In the genomic region with DNA sequence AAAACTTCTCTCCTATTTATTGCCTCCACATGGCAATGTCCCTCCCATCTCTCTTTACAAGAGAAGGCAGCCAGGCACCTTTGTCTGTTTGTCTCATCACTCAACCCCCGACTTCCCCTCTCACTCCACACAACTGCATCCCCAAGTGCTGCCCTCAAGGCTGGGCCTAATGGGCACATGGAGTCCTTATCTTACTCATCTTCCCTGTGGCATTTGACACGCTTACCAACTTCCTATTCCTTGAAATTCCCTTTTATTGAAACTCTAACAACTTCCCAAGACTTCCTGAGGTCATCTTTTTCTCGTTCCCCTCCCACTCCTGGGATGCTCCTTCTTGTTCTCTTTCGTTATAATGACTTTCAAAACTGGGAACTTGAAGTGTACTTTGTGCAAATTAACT, we compare ENCODE assay signal across 18 cellular contexts.
"Had no signal": no experiment of that assay in that cellular context is flagged by ENCODE, and none has a peak within 500 bp of the region (broad histone marks: within the 10 kb centered on the region; RNA-seq: fewer than 3 reads in every experiment).

No MANE protein-coding gene starts in this region.

- H3K27ac ChIP-seq: foreskin keratinocyte, left ventricle myocardium inferior, sigmoid colon had no signal

- H3K4me3 Mint-ChIP-seq: activated B cell treated with CpG ODN at 0.5 μM for 24 hours; activated CD4-positive, alpha-beta T cell treated with anti-CD3 and anti-CD28 coated beads, Interleukin-2, amount 10 ng/mL, durations not matched to agents 24 days and 14 days; activated naive CD8-positive, alpha-beta T cell treated with anti-CD3 and anti-CD28 coated beads, Interleukin-2, amount 10 ng/mL, durations not matched to agents 7 days and 5 days; activated T-cell treated with anti-CD3 and anti-CD28 coated beads, Interleukin-2, amount 50 U/mL, for 72 hours; central memory CD8-positive, alpha-beta T cell had no signal

- H3K9me3 Mint-ChIP-seq: activated B cell treated with CpG ODN at 0.5 μM for 24 hours; activated naive CD8-positive, alpha-beta T cell treated with anti-CD3 and anti-CD28 coated beads, Interleukin-2, amount 10 ng/mL, durations not matched to agents 7 days and 5 days; activated T-cell treated with anti-CD3 and anti-CD28 coated beads, Interleukin-2, amount 50 U/mL, for 72 hours; central memory CD8-positive, alpha-beta T cell had no signal

- ATAC-seq: activated T-cell treated with anti-CD3 and anti-CD28 coated beads, Interleukin-2, amount 50 U/mL, for 72 hours; foreskin keratinocyte had no signal

- H3K36me3 Mint-ChIP-seq: brain had no signal

- H3K27ac Mint-ChIP-seq: activated B cell treated with CpG ODN at 0.5 μM for 24 hours; activated CD4-positive, alpha-beta T cell treated with anti-CD3 and anti-CD28 coated beads, Interleukin-2, amount 10 ng/mL, durations not matched to agents 24 days and 14 days; activated naive CD8-positive, alpha-beta T cell treated with anti-CD3 and anti-CD28 coated beads, Interleukin-2, amount 10 ng/mL, durations not matched to agents 7 days and 5 days; activated T-cell treated with anti-CD3 and anti-CD28 coated beads, Interleukin-2, amount 50 U/mL, for 72 hours had no signal

- H3K4me3 ChIP-seq: left ventricle myocardium inferior, sigmoid colon had no signal

- H3K9me3 ChIP-seq: left ventricle myocardium inferior, sigmoid colon had no signal

- H3K27me3 ChIP-seq: foreskin keratinocyte, sigmoid colon had no signal

- H3K4me1 ChIP-seq: foreskin keratinocyte, sigmoid colon had no signal

- DNase-seq: activated B cell treated with CpG ODN at 0.5 μM for 24 hours; activated CD8-positive, alpha-beta memory T cell treated with anti-CD3 and anti-CD28 coated beads, Interleukin-2, amount 50 U/mL, for 48 hours; activated gamma-delta T cell treated with Interleukin-2 at 50 U/mL for 16 hours; activated naive CD8-positive, alpha-beta T cell treated with anti-CD3 and anti-CD28 coated beads, Interleukin-2, amount 10 ng/mL, durations not matched to agents 7 days and 5 days; activated T-cell treated with anti-CD3 and anti-CD28 coated beads, Interleukin-2, amount 50 U/mL, for 72 hours; cortex of kidney; effector CD8-positive, alpha-beta T cell; foreskin keratinocyte; glutamatergic neuron; hypothalamus; kidney; left ventricle myocardium inferior; sigmoid colon; stimulated activated CD4-positive, alpha-beta T cell treated with anti-CD3 and anti-CD28 coated beads, Interleukin-12 subunit alpha, Interleukin-12 subunit beta, amount 100 ng/mL, for 4 hours; stimulated activated CD4-positive, alpha-beta T cell treated with anti-CD3 and anti-CD28 coated beads, Interleukin-2, amount 100 ng/mL, for 24 hours had no signal

- H3K27me3 Mint-ChIP-seq: activated B cell treated with CpG ODN at 0.5 μM for 24 hours; activated naive CD8-positive, alpha-beta T cell treated with anti-CD3 and anti-CD28 coated beads, Interleukin-2, amount 10 ng/mL, durations not matched to agents 7 days and 5 days; central memory CD8-positive, alpha-beta T cell had no signal

- H3K36me3 ChIP-seq: left ventricle myocardium inferior, sigmoid colon had no signal
